8 cellular contexts compared by ENCODE assay signal in genomic region chr10:72334196-72334831, GRCh38.
DNase-seq lines count a peak whose midpoint lies in the region; ATAC-seq lines count a peak whose summit lies in the region.

No MANE protein-coding gene starts in this region.

- peak; percentile 2 for ATAC-seq in GM21360 (IDR thresholded peaks at IDR 0.05; ENCODE audit: unreplicated experiment)
- no peak for ATAC-seq in stimulated activated naive CD8-positive, alpha-beta T cell treated with anti-CD3 and anti-CD28 coated beads, Interleukin-15, Interleukin-2, amounts not matched to agents 100 U/mL and 50 U/mL, for 24 hours

- peak; percentile 58 for DNase-seq in NCI-H1694 (lab: John Stamatoyannopoulos, UW)
- peak; percentile 91 for DNase-seq in amniotic epithelial cell (ENCODE audit: low read depth)
- DNase-seq in kidney glomerular epithelial cell (lab: John Stamatoyannopoulos, UW) = peak; percentile 36
- DNase-seq in stimulated activated naive CD8-positive, alpha-beta T cell treated with anti-CD3 and anti-CD28 coated beads, Interleukin-15, Interleukin-2, amounts not matched to agents 100 U/mL and 50 U/mL, for 24 hours = peak; percentile 41
- no peak for DNase-seq in GM19240 (ENCODE audit: insufficient read length, low spot score)
- no peak for DNase-seq in HuH-7.5 (ENCODE audit: low spot score)
- no peak for DNase-seq in stimulated activated CD4-positive, alpha-beta T cell treated with anti-CD3 and anti-CD28 coated beads, Interleukin-4, amount 100 ng/mL, for 24 hours

Comparison
In these comparisons a context has a peak if more than half of its experiments do, and no peak if none do; other contexts are left out.
1. DNase-seq: peak in NCI-H1694 (single experiment), amniotic epithelial cell (single experiment), kidney glomerular epithelial cell (single experiment) and stimulated activated naive CD8-positive, alpha-beta T cell treated with anti-CD3 and anti-CD28 coated beads, Interleukin-15, Interleukin-2, amounts not matched to agents 100 U/mL and 50 U/mL, for 24 hours (single experiment); none in GM19240 (single experiment), HuH-7.5 (single experiment) and stimulated activated CD4-positive, alpha-beta T cell treated with anti-CD3 and anti-CD28 coated beads, Interleukin-4, amount 100 ng/mL, for 24 hours (single experiment).